Comparison of ENCODE assay signal across 8 cellular contexts in genomic region chr6:11093591-11094410, GRCh38. TPM values are rescaled to one million over a fixed set of nuclear protein-coding genes. Genes with fewer than 3 reads are reported as not detected.
DNase-seq lines count a peak whose midpoint lies in the region; ATAC-seq lines count a peak whose summit lies in the region.

Gene SMIM13, plus strand, starts transcription at chr6:11093834. Its CDS starts 480 bp downstream, at chr6:11094314.

- H3K4me1 ChIP-seq in mononuclear cell (ENCODE audit: insufficient read depth, low read length) = peaks cover 25% of the 10 kb centered on the region

- H3K4me3 Mint-ChIP-seq in IgD-negative memory B cell = peak within 1 kb of the TSS; percentile 95 to 99 (median 96)

- H3K27ac Mint-ChIP-seq in IgD-negative memory B cell = peak within 1 kb of the TSS; percentile 87 to 98 (median 97)

- no peaks in the 10 kb centered on the region for H3K27me3 ChIP-seq in mononuclear cell (ENCODE audit: insufficient read depth, low read length)

- H3K27me3 Mint-ChIP-seq in IgD-negative memory B cell = no peaks in the 10 kb centered on the region

- H3K9me3 Mint-ChIP-seq in IgD-negative memory B cell = no peaks in the 10 kb centered on the region

- no peaks in the 10 kb centered on the region for H3K9me3 ChIP-seq in mononuclear cell (ENCODE audit: low read depth, low read length)

- DNase-seq in DMS153 treated with DMSO at 0.1 percent for 48 hours (lab: John Stamatoyannopoulos, UW; ENCODE audit: unreplicated experiment) (peak; percentile 57), OCI-M1 (lab: John Stamatoyannopoulos, UW) (peak; percentile 99), activated T-cell treated with anti-CD3 and anti-CD28 coated beads for 24 hours (ENCODE audit: low read depth) (peak; percentile 90), epidermal melanocyte (ENCODE audit: insufficient read length, low spot score) (peak; percentile 99)
- peak; percentile 85 to 88 for DNase-seq in stimulated activated CD8-positive, alpha-beta memory T cell treated with anti-CD3 and anti-CD28 coated beads, Interleukin-4, amount 100 ng/mL, for 1 hour (ENCODE audit: low read depth in 2 of 2, low spot score in 1 of 2)

- H3K36me3 Mint-ChIP-seq in IgD-negative memory B cell = no peaks in the 10 kb centered on the region

- peak; percentile 88 for ATAC-seq in GM21529 (IDR thresholded peaks at IDR 0.05; ENCODE audit: unreplicated experiment)

- peaks cover 14 to 25% (median 19%) of the 10 kb centered on the region in 3 donors for H3K4me1 Mint-ChIP-seq in IgD-negative memory B cell

- H3K4me3 ChIP-seq in mononuclear cell (ENCODE audit: low read length) = peak within 1 kb of the TSS; percentile 97

RNA-seq across cellular contexts. Expression of gene SMIM13, which starts in this region (rescaled TPM):
- polyA plus RNA-seq in IgD-negative memory B cell = 1.9 TPM
- total RNA-seq in mononuclear cell = 4.2 TPM

Comparison
In these comparisons a context has a peak if more than half of its experiments do, and no peak if none do; other contexts are left out.
1. Peak in every context shown above with its lines: DNase-seq, ATAC-seq and H3K4me3 ChIP-seq.